Comparison of ENCODE assay signal across 10 cellular contexts in genomic region chr4:114694770-114695169, GRCh38.
A peak's percentile ranks its signal among the peaks of the same experiment; 100 is the strongest.
DNase-seq lines count a peak whose midpoint lies in the region; ATAC-seq and TF ChIP-seq lines count a peak whose summit lies in the region.
"Had no signal": no experiment of that assay in that cellular context is flagged by ENCODE, and none has a peak within 500 bp of the region (broad histone marks: within the 10 kb centered on the region; RNA-seq: fewer than 3 reads in every experiment).

No MANE protein-coding gene starts in this region.

- no peaks in the 10 kb centered on the region for H3K4me1 Mint-ChIP-seq in natural killer cell
- no peaks in the 10 kb centered on the region for H3K4me1 Mint-ChIP-seq in natural killer cell treated with Interleukin-12 subunit alpha and Interleukin-12 subunit beta and Interleukin-15 and Interleukin-18, amount 100 ng/mL, for 72 hours (ENCODE audit: low read depth in 2 of 2)
- peaks cover 8% of the 10 kb centered on the region for H3K4me1 Mint-ChIP-seq in activated T-helper 1 cell treated with anti-CD3 and anti-CD28 coated beads, Interleukin-12 subunit alpha, Interleukin-12 subunit beta, Interleukin-2, Interleukin-4 antibody, amounts not matched to agents 30 ng/mL and 10 ng/mL and 1 ng/mL, durations not matched to agents 14 hours and 24 hours and 36 hours (ENCODE audit: low read depth)

- no peaks in the 10 kb centered on the region for H3K9me3 Mint-ChIP-seq in natural killer cell
- H3K9me3 Mint-ChIP-seq in natural killer cell treated with Interleukin-12 subunit alpha and Interleukin-12 subunit beta and Interleukin-15 and Interleukin-18, amount 100 ng/mL, for 72 hours = no peaks in the 10 kb centered on the region
- no peaks in the 10 kb centered on the region for H3K9me3 Mint-ChIP-seq in activated T-helper 1 cell treated with anti-CD3 and anti-CD28 coated beads, Interleukin-12 subunit alpha, Interleukin-12 subunit beta, Interleukin-2, Interleukin-4 antibody, amounts not matched to agents 30 ng/mL and 10 ng/mL and 1 ng/mL, durations not matched to agents 14 hours and 24 hours and 36 hours
- H3K9me3 Mint-ChIP-seq: dendritic cell treated with granulocyte-macrophage colony-stimulating factor and Interleukin-4, amounts not matched to agents 40 ng/mL and 50 ng/mL, for 4 days; stimulated activated naive CD8-positive, alpha-beta T cell treated with anti-CD3 and anti-CD28 coated beads, Interleukin-15, Interleukin-2, amounts not matched to agents 100 ng/mL and 50 ng/mL, for 24 hours had no signal

- intact Hi-C loops in natural killer cell (cut with micrococcal nuclease) (loop anchor here (2.0 to 10.0 kb wide), 3 partner anchors 307 to 1300 kb away; no protein-coding TSS in a partner anchor), testis (cut with DNase I; ENCODE audit: low total_unique reads) (no loop called here)
- intact Hi-C loops in activated T-helper 1 cell treated with anti-CD3 and anti-CD28 coated beads, Interleukin-12 subunit alpha, Interleukin-12 subunit beta, Interleukin-2, Interleukin-4 antibody, amounts not matched to agents 30 ng/mL and 10 ng/mL and 1 ng/mL, durations not matched to agents 14 hours and 24 hours and 36 hours (cut with micrococcal nuclease) = loop anchor here (1.0 to 5.0 kb wide), 3 partner anchors 308 to 1587 kb away; no protein-coding TSS in a partner anchor

- no peaks in the 10 kb centered on the region for H3K36me3 Mint-ChIP-seq in natural killer cell
- no peaks in the 10 kb centered on the region for H3K36me3 Mint-ChIP-seq in natural killer cell treated with Interleukin-12 subunit alpha and Interleukin-12 subunit beta and Interleukin-15 and Interleukin-18, amount 100 ng/mL, for 72 hours
- H3K36me3 Mint-ChIP-seq in activated T-helper 1 cell treated with anti-CD3 and anti-CD28 coated beads, Interleukin-12 subunit alpha, Interleukin-12 subunit beta, Interleukin-2, Interleukin-4 antibody, amounts not matched to agents 30 ng/mL and 10 ng/mL and 1 ng/mL, durations not matched to agents 14 hours and 24 hours and 36 hours (ENCODE audit: low read depth) = no peaks in the 10 kb centered on the region

- TF ChIP-seq CTCF in natural killer cell (IDR thresholded peaks at IDR 0.05) (peak; percentile 60), KMS-11 (conservative IDR thresholded peaks at IDR 0.05; ENCODE audit: low read depth, low read length) (peak; percentile 82), testis (IDR thresholded peaks at IDR 0.05) (peak; percentile 44 to 48 (median 48))

- H3K36me3 ChIP-seq in KMS-11 (ENCODE audit: insufficient read depth) (no peaks in the 10 kb centered on the region), testis (ENCODE audit: low read depth, missing control alignments) (no peaks in the 10 kb centered on the region)

- H4K20me1 ChIP-seq in KMS-11 (ENCODE audit: insufficient read depth) = no peaks in the 10 kb centered on the region

- TF ChIP-seq POLR2A in testis (IDR thresholded peaks at IDR 0.05) = no peak

- no peak overlapping the region for H3K27ac ChIP-seq in KMS-11
- no peak overlapping the region for H3K27ac ChIP-seq in testis

- H3K27me3 Mint-ChIP-seq in natural killer cell (ENCODE audit: low read depth in 2 of 2) = peaks cover 0 to 7% of the 10 kb centered on the region in 2 donors
- peaks cover 0 to 2% of the 10 kb centered on the region in 2 donors for H3K27me3 Mint-ChIP-seq in natural killer cell treated with Interleukin-12 subunit alpha and Interleukin-12 subunit beta and Interleukin-15 and Interleukin-18, amount 100 ng/mL, for 72 hours
- H3K27me3 Mint-ChIP-seq in activated T-helper 1 cell treated with anti-CD3 and anti-CD28 coated beads, Interleukin-12 subunit alpha, Interleukin-12 subunit beta, Interleukin-2, Interleukin-4 antibody, amounts not matched to agents 30 ng/mL and 10 ng/mL and 1 ng/mL, durations not matched to agents 14 hours and 24 hours and 36 hours (ENCODE audit: insufficient read depth) = no peaks in the 10 kb centered on the region
- H3K27me3 Mint-ChIP-seq: dendritic cell treated with granulocyte-macrophage colony-stimulating factor and Interleukin-4, amounts not matched to agents 40 ng/mL and 50 ng/mL, for 4 days had no signal

- peaks cover 27% of the 10 kb centered on the region for H3K4me1 ChIP-seq in KMS-11 (ENCODE audit: low read depth, poor library complexity, severe bottlenecking)
- H3K4me1 ChIP-seq in testis = no peaks in the 10 kb centered on the region

- H3K4me3 ChIP-seq in KMS-11 (IDR thresholded peaks at IDR 0.05; ENCODE audit: insufficient read depth, low read depth, low read length) (no peak overlapping the region), testis (no peak overlapping the region)

- WGBS in testis, 2 donors = 29% methylated on average over 1 of the region's 1 CpG

- no peak overlapping the region for H3K4me2 ChIP-seq in KMS-11

- H3K27me3 ChIP-seq in KMS-11 (ENCODE audit: insufficient read depth, low read depth) (no peaks in the 10 kb centered on the region), testis (no peaks in the 10 kb centered on the region)

- H3K79me2 ChIP-seq in KMS-11 (ENCODE audit: insufficient read depth, low read depth) = no peaks in the 10 kb centered on the region

- H2AFZ ChIP-seq in KMS-11 (ENCODE audit: low read depth) = no peak overlapping the region

- DNase-seq in natural killer cell (no peak), SKM-1 treated with dmso at 0.1 percent for 144 hours (lab: John Stamatoyannopoulos, UW; ENCODE audit: unreplicated experiment) (peak; percentile 40), germinal center (ENCODE audit: low spot score) (peak; percentile 5), testis (no peak)
- no peak for DNase-seq in natural killer cell treated with Interleukin-12 subunit alpha and Interleukin-12 subunit beta and Interleukin-15 and Interleukin-18, amount 100 ng/mL, for 72 hours (ENCODE audit: low spot score)
- DNase-seq in activated T-helper 1 cell treated with anti-CD3 and anti-CD28 coated beads, Interleukin-12 subunit alpha, Interleukin-12 subunit beta, Interleukin-2, Interleukin-4 antibody, amounts not matched to agents 30 ng/mL and 10 ng/mL and 1 ng/mL, durations not matched to agents 14 hours and 24 hours and 36 hours (ENCODE audit: low spot score) = no peak

- no peak overlapping the region for H3K4me3 Mint-ChIP-seq in natural killer cell
- no peak overlapping the region for H3K4me3 Mint-ChIP-seq in natural killer cell treated with Interleukin-12 subunit alpha and Interleukin-12 subunit beta and Interleukin-15 and Interleukin-18, amount 100 ng/mL, for 72 hours
- H3K4me3 Mint-ChIP-seq in activated T-helper 1 cell treated with anti-CD3 and anti-CD28 coated beads, Interleukin-12 subunit alpha, Interleukin-12 subunit beta, Interleukin-2, Interleukin-4 antibody, amounts not matched to agents 30 ng/mL and 10 ng/mL and 1 ng/mL, durations not matched to agents 14 hours and 24 hours and 36 hours = no peak overlapping the region
- H3K4me3 Mint-ChIP-seq: dendritic cell treated with granulocyte-macrophage colony-stimulating factor and Interleukin-4, amounts not matched to agents 40 ng/mL and 50 ng/mL, for 4 days; stimulated activated naive CD8-positive, alpha-beta T cell treated with anti-CD3 and anti-CD28 coated beads, Interleukin-15, Interleukin-2, amounts not matched to agents 100 ng/mL and 50 ng/mL, for 24 hours had no signal

- ATAC-seq in natural killer cell (no peak), GM21515 (IDR thresholded peaks at IDR 0.05; ENCODE audit: unreplicated experiment) (no peak)
- no peak for ATAC-seq in natural killer cell treated with Interleukin-12 subunit alpha and Interleukin-12 subunit beta and Interleukin-15 and Interleukin-18, amount 100 ng/mL, for 72 hours

- H3K9me3 ChIP-seq in testis = no peaks in the 10 kb centered on the region

- H3K27ac Mint-ChIP-seq in natural killer cell = no peak overlapping the region
- no peak overlapping the region for H3K27ac Mint-ChIP-seq in natural killer cell treated with Interleukin-12 subunit alpha and Interleukin-12 subunit beta and Interleukin-15 and Interleukin-18, amount 100 ng/mL, for 72 hours
- H3K27ac Mint-ChIP-seq in activated T-helper 1 cell treated with anti-CD3 and anti-CD28 coated beads, Interleukin-12 subunit alpha, Interleukin-12 subunit beta, Interleukin-2, Interleukin-4 antibody, amounts not matched to agents 30 ng/mL and 10 ng/mL and 1 ng/mL, durations not matched to agents 14 hours and 24 hours and 36 hours = no peak overlapping the region
- H3K27ac Mint-ChIP-seq: dendritic cell treated with granulocyte-macrophage colony-stimulating factor and Interleukin-4, amounts not matched to agents 40 ng/mL and 50 ng/mL, for 4 days; stimulated activated naive CD8-positive, alpha-beta T cell treated with anti-CD3 and anti-CD28 coated beads, Interleukin-15, Interleukin-2, amounts not matched to agents 100 ng/mL and 50 ng/mL, for 24 hours had no signal

- no peak overlapping the region for H3K9ac ChIP-seq in KMS-11

Comparison
In these comparisons a context has a peak if more than half of its experiments do, and no peak if none do; other contexts are left out.
1. DNase-seq: peak in SKM-1 treated with dmso at 0.1 percent for 144 hours (single experiment) and germinal center (single experiment); none in natural killer cell (single experiment), natural killer cell treated with Interleukin-12 subunit alpha and Interleukin-12 subunit beta and Interleukin-15 and Interleukin-18, amount 100 ng/mL, for 72 hours (single experiment), testis (single experiment) and activated T-helper 1 cell treated with anti-CD3 and anti-CD28 coated beads, Interleukin-12 subunit alpha, Interleukin-12 subunit beta, Interleukin-2, Interleukin-4 antibody, amounts not matched to agents 30 ng/mL and 10 ng/mL and 1 ng/mL, durations not matched to agents 14 hours and 24 hours and 36 hours (single experiment).
2. Peak in every context shown above with its lines, with median percentiles within 50 percentile points of each other: CTCF ChIP-seq.